1 cellular context compared by ENCODE assay signal in the genomic region with DNA sequence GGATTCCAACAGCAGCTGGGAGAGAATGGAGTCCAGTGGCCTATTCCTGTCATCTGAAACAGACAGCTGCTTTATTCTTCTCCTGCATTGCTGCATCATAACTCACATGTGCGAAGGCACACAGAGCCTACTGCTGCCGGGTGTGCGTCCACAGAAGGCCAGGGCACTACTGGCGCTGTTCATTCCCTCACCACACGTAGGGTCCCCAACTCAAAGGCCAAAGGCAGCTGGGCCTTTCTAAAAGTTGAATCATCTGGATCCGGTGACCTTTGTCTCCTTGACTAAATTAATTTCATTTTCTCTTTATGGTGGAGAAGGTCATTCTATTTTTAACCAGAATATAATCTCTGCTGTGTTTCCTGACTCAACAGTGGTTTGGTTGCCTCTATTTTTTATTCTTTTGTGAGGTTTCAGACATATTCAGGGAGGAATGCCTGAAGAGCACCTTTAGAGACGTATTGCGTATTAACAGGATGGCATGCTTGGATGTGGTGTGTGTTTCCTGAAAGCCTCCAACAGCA.
TF ChIP-seq lines count a peak whose summit lies in the region.

No MANE protein-coding gene starts in this region.

TF ChIP-seq in GM12878, 131 proteins besides CTCF, POLR2A, EP300 and RAD21:
- TF ChIP-seq ZNF207 (IDR thresholded peaks at IDR 0.05; ENCODE audit: borderline replicate concordance) (no peak), WRNIP1 (IDR thresholded peaks at IDR 0.05; ENCODE audit: borderline replicate concordance, low read depth, low read length) (no peak), LARP7 (IDR thresholded peaks at IDR 0.05) (no peak), SP1 (IDR thresholded peaks at IDR 0.05; ENCODE audit: low read depth, low read length) (no peak), SRF (IDR thresholded peaks at IDR 0.05; ENCODE audit: low read depth in 2 of 2, low read length in 2 of 2) (no peak), RCOR1 (conservative IDR thresholded peaks at IDR 0.05; ENCODE audit: low read depth, low read length) (no peak), MTA2 (IDR thresholded peaks at IDR 0.05; ENCODE audit: low read depth) (no peak), ZNF24 (IDR thresholded peaks at IDR 0.05) (no peak), BACH1 (IDR thresholded peaks at IDR 0.05; ENCODE audit: borderline replicate concordance) (no peak), MXI1 (IDR thresholded peaks at IDR 0.05; ENCODE audit: low read depth, low read length) (no peak), ZNF622 (IDR thresholded peaks at IDR 0.05) (no peak), STAT1 (conservative IDR thresholded peaks at IDR 0.05) (no peak)
- TF ChIP-seq, protein P1, sequence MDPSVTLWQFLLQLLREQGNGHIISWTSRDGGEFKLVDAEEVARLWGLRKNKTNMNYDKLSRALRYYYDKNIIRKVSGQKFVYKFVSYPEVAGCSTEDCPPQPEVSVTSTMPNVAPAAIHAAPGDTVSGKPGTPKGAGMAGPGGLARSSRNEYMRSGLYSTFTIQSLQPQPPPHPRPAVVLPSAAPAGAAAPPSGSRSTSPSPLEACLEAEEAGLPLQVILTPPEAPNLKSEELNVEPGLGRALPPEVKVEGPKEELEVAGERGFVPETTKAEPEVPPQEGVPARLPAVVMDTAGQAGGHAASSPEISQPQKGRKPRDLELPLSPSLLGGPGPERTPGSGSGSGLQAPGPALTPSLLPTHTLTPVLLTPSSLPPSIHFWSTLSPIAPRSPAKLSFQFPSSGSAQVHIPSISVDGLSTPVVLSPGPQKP (IDR thresholded peaks at IDR 0.05; ENCODE audit: low read depth, low read length) = no peak
